31 cellular contexts compared by ENCODE assay signal in the genomic region with DNA sequence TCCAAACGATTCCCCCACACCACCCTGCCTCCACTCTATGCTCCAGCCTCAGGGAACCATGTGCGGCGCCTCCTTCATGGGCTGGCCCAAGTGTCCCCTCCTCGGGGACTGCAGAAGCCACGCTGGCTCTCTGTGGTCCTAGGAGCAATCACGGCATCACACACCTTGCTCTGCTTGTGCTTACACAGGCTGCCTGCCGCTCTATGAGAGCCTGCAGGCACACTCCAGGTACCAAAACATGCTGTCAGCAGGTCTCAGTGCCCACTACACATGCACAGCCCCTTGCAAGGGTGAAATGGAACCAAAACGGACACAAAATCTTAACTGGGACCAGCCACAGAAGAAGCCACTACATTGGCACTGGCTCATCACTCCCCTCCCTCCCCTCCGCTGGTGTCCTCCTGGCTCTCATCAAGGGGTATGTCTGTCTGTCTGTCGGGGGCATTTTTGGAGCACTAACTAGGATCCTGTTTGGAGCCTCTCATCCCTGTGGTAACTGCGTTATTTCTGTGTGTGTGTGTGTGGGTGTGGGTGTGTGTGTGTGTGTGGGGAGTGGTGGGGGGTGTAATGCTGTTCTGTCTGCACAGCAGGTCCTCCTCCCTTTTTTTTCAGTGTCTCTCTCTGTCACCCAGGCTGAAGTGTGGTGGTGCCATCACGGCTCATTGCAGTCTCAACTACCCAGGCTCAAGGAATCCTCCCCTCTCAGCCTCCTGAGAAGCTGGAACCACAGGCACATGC.
"Had no signal": no experiment of that assay in that cellular context is flagged by ENCODE, and none has a peak within 500 bp of the region (broad histone marks: within the 10 kb centered on the region; RNA-seq: fewer than 3 reads in every experiment).

No MANE protein-coding gene starts in this region.

- H3K4me1 ChIP-seq: foreskin keratinocyte, parathyroid adenoma, right atrium auricular region, tibial nerve had no signal

- H3K27me3 Mint-ChIP-seq: activated CD8-positive, alpha-beta T cell treated with anti-CD3 and anti-CD28 coated beads for 36 hours; activated naive CD4-positive, alpha-beta T cell treated with anti-CD3 and anti-CD28 coated beads, Interleukin-2, amount 10 ng/mL, durations not matched to agents 7 days and 5 days; activated naive CD8-positive, alpha-beta T cell treated with anti-CD3 and anti-CD28 coated beads, Interleukin-2, amount 10 ng/mL, durations not matched to agents 7 days and 5 days; brain; effector memory CD8-positive, alpha-beta T cell; naive B cell; stimulated activated memory B cell treated with anti-CD40 and anti-IgM and Interleukin-4, amounts not matched to agents 10 μg/mL and 1 μg/mL and 100 μg/mL, for 72 hours; T-helper 17 cell had no signal

- H3K27ac ChIP-seq: ascending aorta, cardiac muscle cell, coronary artery, foreskin keratinocyte, heart left ventricle, parathyroid adenoma, right atrium auricular region, tibial nerve had no signal

- H3K9me3 ChIP-seq: ascending aorta, heart left ventricle, right atrium auricular region, tibial nerve had no signal

- H3K27me3 ChIP-seq: ascending aorta, cardiac muscle cell, dorsolateral prefrontal cortex, foreskin keratinocyte, heart left ventricle, right atrium auricular region, tibial nerve had no signal

- H3K4me3 Mint-ChIP-seq: activated CD8-positive, alpha-beta T cell treated with anti-CD3 and anti-CD28 coated beads for 36 hours; activated naive CD4-positive, alpha-beta T cell treated with anti-CD3 and anti-CD28 coated beads, Interleukin-2, amount 10 ng/mL, durations not matched to agents 7 days and 5 days; activated naive CD8-positive, alpha-beta T cell treated with anti-CD3 and anti-CD28 coated beads, Interleukin-2, amount 10 ng/mL, durations not matched to agents 7 days and 5 days; brain; effector memory CD8-positive, alpha-beta T cell; immature natural killer cell; mesothelial cell of epicardium; naive B cell; neural crest cell; stimulated activated memory B cell treated with anti-CD40 and anti-IgM and Interleukin-4, amounts not matched to agents 10 μg/mL and 1 μg/mL and 100 μg/mL, for 72 hours; T-helper 17 cell had no signal

- H3K4me1 Mint-ChIP-seq: activated naive CD4-positive, alpha-beta T cell treated with anti-CD3 and anti-CD28 coated beads, Interleukin-2, amount 10 ng/mL, durations not matched to agents 7 days and 5 days; activated naive CD8-positive, alpha-beta T cell treated with anti-CD3 and anti-CD28 coated beads, Interleukin-2, amount 10 ng/mL, durations not matched to agents 7 days and 5 days; brain; immature natural killer cell; mesothelial cell of epicardium; naive B cell; neural crest cell; stimulated activated memory B cell treated with anti-CD40 and anti-IgM and Interleukin-4, amounts not matched to agents 10 μg/mL and 1 μg/mL and 100 μg/mL, for 72 hours had no signal

- ATAC-seq: activated CD8-positive, alpha-beta T cell treated with anti-CD3 and anti-CD28 coated beads for 36 hours; effector memory CD8-positive, alpha-beta T cell; esophagus mucosa; foreskin keratinocyte; left lobe of liver; SK-N-SH treated with all-trans-retinoic acid at 6 μM for 48 hours; stimulated activated memory B cell treated with anti-CD40 and anti-IgM and Interleukin-4, amounts not matched to agents 10 μg/mL and 1 μg/mL and 100 μg/mL, for 72 hours; T-helper 17 cell had no signal

- H3K9me3 Mint-ChIP-seq: activated CD8-positive, alpha-beta T cell treated with anti-CD3 and anti-CD28 coated beads for 36 hours; activated naive CD4-positive, alpha-beta T cell treated with anti-CD3 and anti-CD28 coated beads, Interleukin-2, amount 10 ng/mL, durations not matched to agents 7 days and 5 days; activated naive CD8-positive, alpha-beta T cell treated with anti-CD3 and anti-CD28 coated beads, Interleukin-2, amount 10 ng/mL, durations not matched to agents 7 days and 5 days; brain; effector memory CD8-positive, alpha-beta T cell; mesothelial cell of epicardium; naive B cell; neural crest cell; stimulated activated memory B cell treated with anti-CD40 and anti-IgM and Interleukin-4, amounts not matched to agents 10 μg/mL and 1 μg/mL and 100 μg/mL, for 72 hours had no signal

- H3K27ac Mint-ChIP-seq: activated CD8-positive, alpha-beta T cell treated with anti-CD3 and anti-CD28 coated beads for 36 hours; activated naive CD4-positive, alpha-beta T cell treated with anti-CD3 and anti-CD28 coated beads, Interleukin-2, amount 10 ng/mL, durations not matched to agents 7 days and 5 days; activated naive CD8-positive, alpha-beta T cell treated with anti-CD3 and anti-CD28 coated beads, Interleukin-2, amount 10 ng/mL, durations not matched to agents 7 days and 5 days; immature natural killer cell; mesothelial cell of epicardium; naive B cell; stimulated activated memory B cell treated with anti-CD40 and anti-IgM and Interleukin-4, amounts not matched to agents 10 μg/mL and 1 μg/mL and 100 μg/mL, for 72 hours had no signal

- H3K4me3 ChIP-seq: ascending aorta, cardiac muscle cell, coronary artery, dorsolateral prefrontal cortex, heart left ventricle, lung, right atrium auricular region, tibial nerve had no signal

- DNase-seq: activated CD4-positive, alpha-beta T cell treated with anti-CD3 and anti-CD28 coated beads, Interleukin-2, amount 50 U/mL, for 1 hour; activated CD8-positive, alpha-beta T cell treated with anti-CD3 and anti-CD28 coated beads for 36 hours; activated gamma-delta T cell; activated naive CD4-positive, alpha-beta T cell treated with anti-CD3 and anti-CD28 coated beads, Interleukin-2, amount 10 ng/mL, durations not matched to agents 7 days and 5 days; activated naive CD8-positive, alpha-beta T cell treated with anti-CD3 and anti-CD28 coated beads, Interleukin-2, amount 10 ng/mL, durations not matched to agents 7 days and 5 days; dorsolateral prefrontal cortex; effector memory CD8-positive, alpha-beta T cell; foreskin keratinocyte; heart left ventricle; hypothalamus; immature natural killer cell; kidney glomerular epithelial cell; naive B cell; occipital lobe; stimulated activated CD4-positive, alpha-beta T cell treated with anti-CD3 and anti-CD28 coated beads, Interleukin-4, amount 100 ng/mL, for 24 hours; T-helper 17 cell; T1000 had no signal
